In the genomic region with DNA sequence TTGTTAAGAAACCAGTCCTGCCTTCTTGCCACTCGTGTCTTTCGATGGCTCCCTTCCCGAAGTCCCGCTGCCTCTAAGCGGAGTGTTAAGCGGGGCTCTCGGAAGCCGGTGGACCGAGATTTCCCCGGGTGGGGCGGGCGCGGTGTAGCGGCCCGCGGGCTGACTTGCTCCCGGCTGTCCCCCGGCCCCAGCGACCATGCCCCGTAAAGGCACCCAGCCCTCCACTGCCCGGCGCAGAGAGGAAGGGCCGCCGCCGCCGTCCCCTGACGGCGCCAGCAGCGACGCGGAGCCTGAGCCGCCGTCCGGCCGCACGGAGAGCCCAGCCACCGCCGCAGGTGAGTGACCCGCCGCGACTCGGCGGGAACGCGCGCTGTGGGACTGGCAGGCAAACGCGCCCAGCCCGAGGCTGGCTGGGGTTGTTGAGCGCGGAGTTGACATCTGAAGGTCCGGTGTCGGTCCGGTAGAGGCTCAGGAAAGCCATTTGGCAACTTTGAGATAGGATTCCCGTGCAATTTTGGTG, we compare ENCODE assay signal across 8 cellular contexts.
DNase-seq lines count a peak whose midpoint lies in the region; ATAC-seq and TF ChIP-seq lines count a peak whose summit lies in the region.

No MANE protein-coding gene starts in this region.

- H3K9me3 ChIP-seq in OCI-LY3 (ENCODE audit: insufficient read depth, low read length) = no peaks in the 10 kb centered on the region

- DNase-seq in NCI-H2227 (lab: John Stamatoyannopoulos, UW; ENCODE audit: unreplicated experiment) = peak; percentile 9
- DNase-seq in NCI-H2227 treated with DMSO at 0.1 percent for 48 hours (lab: John Stamatoyannopoulos, UW) = no peak
- DNase-seq in astrocyte of the spinal cord (ENCODE audit: low read depth, low spot score) = no peak
- peak; percentile 20 for DNase-seq in iris pigment epithelial cell (ENCODE audit: low read depth)
- peak; percentile 37 for DNase-seq in stimulated activated CD4-positive, alpha-beta T cell treated with anti-CD3 and anti-CD28 coated beads, Interleukin-15, amount 100 ng/mL, for 24 hours
- no peak for DNase-seq in Ammon's horn (ENCODE audit: low spot score)

- no peaks in the 10 kb centered on the region for H3K27me3 ChIP-seq in OCI-LY3 (ENCODE audit: low read depth, low read length)

- peaks cover 27% of the 10 kb centered on the region for H3K4me1 ChIP-seq in OCI-LY3 (ENCODE audit: low read length)

- peak overlapping the region; percentile 92 for H3K27ac ChIP-seq in OCI-LY3 (ENCODE audit: low read length)

- peaks cover 45% of the 10 kb centered on the region for H4K20me1 ChIP-seq in OCI-LY3 (ENCODE audit: insufficient read depth, low read length)

- ATAC-seq in HG02973 (IDR thresholded peaks at IDR 0.05; ENCODE audit: unreplicated experiment) = no peak

- TF ChIP-seq CTCF in OCI-LY3 (IDR thresholded peaks at IDR 0.05; ENCODE audit: low read depth, low read length) (no peak), astrocyte of the spinal cord (IDR thresholded peaks at IDR 0.05; ENCODE audit: low read depth, low read length) (no peak)

- H3K36me3 ChIP-seq in OCI-LY3 (replicated peaks; ENCODE audit: low read depth, low read length) = peaks cover 47% of the 10 kb centered on the region

- peaks cover 88% of the 10 kb centered on the region for H3K79me2 ChIP-seq in OCI-LY3 (ENCODE audit: low read length)

- in situ Hi-C loops in astrocyte of the spinal cord (cut with HindIII; ENCODE audit: low sequenced_read_pairs) = no loop called here

- peak overlapping the region; percentile 96 for H3K4me3 ChIP-seq in OCI-LY3 (ENCODE audit: low read length)
- H3K4me3 ChIP-seq in astrocyte of the spinal cord (ENCODE audit: low read depth, low read length) = peak overlapping the region; percentile 99

- peak overlapping the region; percentile 99 for H3K9ac ChIP-seq in OCI-LY3 (ENCODE audit: low read length)

- peak overlapping the region; percentile 86 for H3K4me2 ChIP-seq in OCI-LY3 (ENCODE audit: low read length)

- H2AFZ ChIP-seq in OCI-LY3 (ENCODE audit: low read depth, low read length) = no peak overlapping the region

Comparison
In these comparisons a context has a peak if more than half of its experiments do, and no peak if none do; other contexts are left out.
1. DNase-seq: peak in NCI-H2227 (single experiment), iris pigment epithelial cell (single experiment) and stimulated activated CD4-positive, alpha-beta T cell treated with anti-CD3 and anti-CD28 coated beads, Interleukin-15, amount 100 ng/mL, for 24 hours (single experiment); none in NCI-H2227 treated with DMSO at 0.1 percent for 48 hours (single experiment), astrocyte of the spinal cord (single experiment) and Ammon's horn (single experiment).